In genomic region chr15:60871731-60872130, GRCh38 we compare ENCODE assay signal across 1 cellular context.
TF ChIP-seq lines count a peak whose summit lies in the region.

No MANE protein-coding gene starts in this region.

TF ChIP-seq in liver, 16 proteins besides CTCF, POLR2A, EP300 and RAD21 (continued from another document):
- no peak for TF ChIP-seq REST (IDR thresholded peaks at IDR 0.05)
- TF ChIP-seq SP1 (IDR thresholded peaks at IDR 0.05), result no peak
- TF ChIP-seq ATF3 (IDR thresholded peaks at IDR 0.05), result no peak
- TF ChIP-seq RXRA (IDR thresholded peaks at IDR 0.05), result peak in 1 of 2 donors; percentile 55
